Comparison of ENCODE assay signal across 17 cellular contexts in genomic region chr19:57515218-57515617, GRCh38.
"Had no signal": no experiment of that assay in that cellular context is flagged by ENCODE, and none has a peak within 500 bp of the region (broad histone marks: within the 10 kb centered on the region; RNA-seq: fewer than 3 reads in every experiment).

No MANE protein-coding gene starts in this region.

- H3K4me3 ChIP-seq: esophagus squamous epithelium, hepatocyte, right atrium auricular region had no signal

- H3K4me3 Mint-ChIP-seq: dendritic cell treated with granulocyte-macrophage colony-stimulating factor and Interleukin-4, amounts not matched to agents 40 ng/mL and 50 ng/mL, for 4 days; effector memory CD8-positive, alpha-beta T cell; naive thymus-derived CD4-positive, alpha-beta T cell had no signal

- FAIRE-seq: colon, small intestine had no signal

- H3K27ac Mint-ChIP-seq: dendritic cell treated with granulocyte-macrophage colony-stimulating factor and Interleukin-4, amounts not matched to agents 40 ng/mL and 50 ng/mL, for 4 days; effector memory CD8-positive, alpha-beta T cell; naive thymus-derived CD4-positive, alpha-beta T cell had no signal

- H3K4me1 Mint-ChIP-seq: naive thymus-derived CD4-positive, alpha-beta T cell had no signal

- ATAC-seq: effector memory CD8-positive, alpha-beta T cell; foreskin keratinocyte; left colon; left ventricle myocardium superior; naive thymus-derived CD4-positive, alpha-beta T cell had no signal

- H3K4me1 ChIP-seq: esophagus squamous epithelium, foreskin keratinocyte, right atrium auricular region had no signal

- H3K36me3 ChIP-seq: neutrophil, right atrium auricular region had no signal

- H3K4me2 ChIP-seq: hepatocyte had no signal

- H3K27me3 Mint-ChIP-seq: dendritic cell treated with granulocyte-macrophage colony-stimulating factor and Interleukin-4, amounts not matched to agents 40 ng/mL and 50 ng/mL, for 4 days; effector memory CD8-positive, alpha-beta T cell; naive thymus-derived CD4-positive, alpha-beta T cell had no signal

- H3K27me3 ChIP-seq: esophagus squamous epithelium, foreskin keratinocyte, hepatocyte, neutrophil, right atrium auricular region had no signal

- H3K27ac ChIP-seq: esophagus squamous epithelium, foreskin keratinocyte, hepatocyte, neutrophil, right atrium auricular region had no signal

- H2AFZ ChIP-seq: hepatocyte had no signal

- H3K79me2 ChIP-seq: hepatocyte had no signal

- DNase-seq: effector memory CD8-positive, alpha-beta T cell; esophagus squamous epithelium; foreskin keratinocyte; head of caudate nucleus; left colon; left ventricle myocardium superior; mesendoderm; naive thymus-derived CD4-positive, alpha-beta T cell; small intestine; stimulated activated CD4-positive, alpha-beta T cell treated with anti-CD3 and anti-CD28 coated beads, Interleukin-2, amount 100 ng/mL, for 48 hours; stimulated activated naive CD4-positive, alpha-beta T cell treated with Interleukin-2 at 50 U/mL for 16 hours; trophoblast cell had no signal
